ENCODE assay signal across 25 cellular contexts in the genomic region with DNA sequence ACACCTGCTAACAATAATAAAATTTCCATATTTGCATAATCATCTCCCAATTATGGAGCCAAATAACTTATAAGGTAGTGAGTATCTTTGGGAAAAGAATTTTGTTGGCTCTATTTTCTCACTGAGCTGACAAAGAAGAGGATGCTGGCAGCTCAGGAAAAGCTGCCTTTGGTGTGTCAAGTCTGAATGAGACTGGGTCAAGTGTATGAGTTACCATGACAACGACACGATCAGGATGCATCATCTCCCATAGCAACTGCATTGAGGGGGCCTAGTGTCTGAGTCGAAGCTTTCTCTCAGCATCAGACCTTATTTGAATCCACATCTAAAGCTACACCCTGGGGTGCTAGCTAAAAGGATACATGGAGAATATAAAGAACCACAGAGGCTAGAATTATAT. TPM values are rescaled to one million over a fixed set of nuclear protein-coding genes. Genes with fewer than 3 reads are reported as not detected.
A peak's percentile ranks its signal among the peaks of the same experiment; 100 is the strongest.
DNase-seq lines count a peak whose midpoint lies in the region; TF ChIP-seq lines count a peak whose summit lies in the region.
"Had no signal": no experiment of that assay in that cellular context is flagged by ENCODE, and none has a peak within 500 bp of the region (broad histone marks: within the 10 kb centered on the region; RNA-seq: fewer than 3 reads in every experiment).

No MANE protein-coding gene starts in this region.

- DNase-seq in Ammon's horn (ENCODE audit: low spot score) (peak; percentile 65), NCI-H1105 (lab: John Stamatoyannopoulos, UW) (peak; percentile 24), SK-N-DZ (ENCODE audit: low spot score) (peak; percentile 6), iPS-NIHi11 (ENCODE audit: low spot score) (peak; percentile 18), BE2C (no peak), foreskin melanocyte (no peak)
- no peak for DNase-seq in NK-92 treated with Interleukin-12 subunit alpha and Interleukin-12 subunit beta, amount 100 ng/mL, for 24 hours (lab: John Stamatoyannopoulos, UW)
- DNase-seq: activated CD4-positive, alpha-beta T cell treated with anti-CD3 and anti-CD28 coated beads, Interleukin-2, amount 50 U/mL, for 1 hour; activated naive CD4-positive, alpha-beta T cell treated with Interleukin-2 at 50 U/mL for 16 hours; effector CD4-positive, alpha-beta T cell; KG1; NCI-H446; nephron progenitor cell; pancreas; PC-9; Right ventricle myocardium superior; stimulated activated CD4-positive, alpha-beta T cell treated with anti-CD3 and anti-CD28 coated beads, Interleukin-2, amount 100 ng/mL, for 24 hours; T-helper 9 cell; WERI-Rb-1 had no signal

- H3K9me3 ChIP-seq in BE2C, result no peaks in the 10 kb centered on the region
- H3K9me3 ChIP-seq: right atrium auricular region, tibial nerve had no signal

- H3K4me3 ChIP-seq in BE2C (ENCODE audit: low read depth, low read length), result no peak overlapping the region
- H3K4me3 ChIP-seq: BLaER1 treated with 17β-estradiol and CSF1 and Interleukin-3, amounts not matched to agents 10 nM and 100 nM; lung; pancreas; PC-9; right atrium auricular region; smooth muscle cell; tibial nerve had no signal

- TF ChIP-seq CTCF in BE2C (IDR thresholded peaks at IDR 0.05; ENCODE audit: low read depth, low read length), result no peak

- no peaks in the 10 kb centered on the region for H3K36me3 ChIP-seq in BE2C
- H3K36me3 ChIP-seq: BLaER1 treated with 17β-estradiol and CSF1 and Interleukin-3, amounts not matched to agents 10 nM and 100 nM; pancreas; right atrium auricular region; tibial nerve; WERI-Rb-1 had no signal

- no peaks in the 10 kb centered on the region for H3K27me3 ChIP-seq in BE2C
- H3K27me3 ChIP-seq: right atrium auricular region had no signal

- H3K4me1 ChIP-seq in BE2C, result no peaks in the 10 kb centered on the region
- H3K4me1 ChIP-seq: BLaER1 treated with 17β-estradiol and CSF1 and Interleukin-3, amounts not matched to agents 10 nM and 100 nM; pancreas; right atrium auricular region; tibial nerve had no signal

RNA-seq across cellular contexts. Expression of gene GSPT2, which starts 15.8 kb away (rescaled TPM):
- polyA plus RNA-seq in SK-N-DZ (2014; cell fraction: cytosol; rRNA removed), result 5.0 and 5.8 TPM in 2 replicates
- 3.9 and 4.2 TPM in 2 replicates for polyA plus RNA-seq in SK-N-DZ (2014; cell fraction: nucleus; rRNA removed)
- 27.6 TPM for polyA plus RNA-seq in BE2C (2012; ENCODE audit: insufficient read depth, insufficient read length, low read depth)

RNA-seq across cellular contexts. Expression of gene CENPVL1, which starts 48.7 kb away (rescaled TPM):
- 0.13 TPM in 1 of 2 replicates, not detected in the other for polyA plus RNA-seq in SK-N-DZ (2014; cell fraction: cytosol; rRNA removed)
- not detected in 2 replicates for polyA plus RNA-seq in SK-N-DZ (2014; cell fraction: nucleus; rRNA removed)
- polyA plus RNA-seq in BE2C (2012; ENCODE audit: insufficient read depth, insufficient read length, low read depth), result not detected
- polyA plus RNA-seq: adipose tissue, lung, pancreas, smooth muscle cell had no signal

Comparison
In these comparisons a context has a peak if more than half of its experiments do, and no peak if none do; other contexts are left out.
1. DNase-seq: peak in Ammon's horn (single experiment), NCI-H1105 (single experiment), SK-N-DZ (single experiment) and iPS-NIHi11 (single experiment); none in NK-92 treated with Interleukin-12 subunit alpha and Interleukin-12 subunit beta, amount 100 ng/mL, for 24 hours (single experiment), BE2C (single experiment) and foreskin melanocyte (single experiment).